8 cellular contexts compared by ENCODE assay signal in the genomic region with DNA sequence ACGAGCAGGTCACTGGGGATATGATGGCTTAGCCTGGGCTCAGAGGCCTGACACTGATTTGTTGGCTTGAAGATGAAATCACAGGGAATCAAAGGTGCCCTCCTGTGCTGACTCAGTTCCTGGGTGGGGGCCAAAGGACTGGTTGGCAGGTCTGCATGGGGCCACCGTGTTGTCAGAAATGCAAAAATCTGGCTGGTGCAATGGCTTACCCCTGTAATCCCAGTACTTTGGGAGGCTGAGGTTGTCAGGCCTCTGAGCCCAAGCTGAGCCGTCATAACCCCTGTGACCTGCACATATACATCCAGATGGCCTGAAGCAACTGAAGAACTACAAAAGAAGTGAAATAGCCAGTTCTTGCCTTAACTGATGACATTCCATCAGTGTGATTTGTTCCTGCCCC.
"Had no signal": no experiment of that assay in that cellular context is flagged by ENCODE, and none has a peak within 500 bp of the region (broad histone marks: within the 10 kb centered on the region; RNA-seq: fewer than 3 reads in every experiment).

No MANE protein-coding gene starts in this region.

- ATAC-seq: HCT116, K562 had no signal

- H3K4me1 ChIP-seq: HAP-1 had no signal

- DNase-seq: GOT3, H7, HFFc6, IMR-90, KG1 had no signal

- H3K27ac Mint-ChIP-seq: HFFc6 had no signal

- H3K4me3 ChIP-seq: HAP-1, K562 had no signal

- H3K9me3 ChIP-seq: HAP-1 had no signal

- H3K36me3 ChIP-seq: HAP-1 had no signal

- H3K4me3 Mint-ChIP-seq: HFFc6 had no signal
